Comparison of ENCODE assay signal across 12 cellular contexts in genomic region chr11:93537022-93537421, GRCh38. TPM values are rescaled to one million over a fixed set of nuclear protein-coding genes. Genes with fewer than 3 reads are reported as not detected.
DNase-seq lines count a peak whose midpoint lies in the region; ATAC-seq, FAIRE-seq and TF ChIP-seq lines count a peak whose summit lies in the region.
"Had no signal": no experiment of that assay in that cellular context is flagged by ENCODE, and none has a peak within 500 bp of the region (broad histone marks: within the 10 kb centered on the region; RNA-seq: fewer than 3 reads in every experiment).

No MANE protein-coding gene starts in this region.

- no peak for TF ChIP-seq EP300 in ovary (IDR thresholded peaks at IDR 0.05)

- no TSS peak for BruUV-seq in OCI-LY7 (replicated peaks; lab: Mats Ljungman, UMichigan)

- DNase-seq in OCI-LY7 (ENCODE audit: low spot score) (no peak), Right ventricle myocardium superior (peak; percentile 75), pancreas (peak in 5 of 6 donors; percentile 37 to 62 (median 51)), NCI-H2107 treated with DMSO at 0.1 percent for 48 hours (lab: John Stamatoyannopoulos, UW; ENCODE audit: unreplicated experiment) (no peak), RCC 7860 (ENCODE audit: low spot score) (no peak), ovary (no peak)
- DNase-seq: activated CD4-positive, alpha-beta T cell treated with anti-CD3 and anti-CD28 coated beads, Interleukin-2, amount 10 ng/mL, durations not matched to agents 24 days and 14 days; activated naive CD4-positive, alpha-beta T cell; NCI-H1105 treated with DMSO at 0.1 percent for 48 hours; SW 1271 had no signal

- no peaks in the 10 kb centered on the region for H3K9me3 ChIP-seq in BLaER1
- no peaks in the 10 kb centered on the region for H3K9me3 ChIP-seq in OCI-LY7 (ENCODE audit: low read length)
- H3K9me3 ChIP-seq in pancreas = no peaks in the 10 kb centered on the region
- H3K9me3 ChIP-seq in ovary = no peaks in the 10 kb centered on the region

- H2AFZ ChIP-seq in OCI-LY7 (ENCODE audit: low read length) = no peak overlapping the region

- H3K9me2 ChIP-seq in OCI-LY7 (ENCODE audit: insufficient read depth, low read length) = no peaks in the 10 kb centered on the region

- 7 to 10% methylated on average over 5 of the region's 5 CpGs for WGBS in pancreas, 2 donors
- 56 to 72% (median 70%) methylated on average over 5 of the region's 5 CpGs for WGBS in ovary, 3 donors

- ATAC-seq in Right ventricle myocardium superior (ENCODE audit: poor library complexity) (peak; percentile 89), pancreas (peak; percentile 55 to 71 (median 64)), HG02981 (IDR thresholded peaks at IDR 0.05; ENCODE audit: unreplicated experiment) (no peak)

- H3K4me2 ChIP-seq in BLaER1 (peak overlapping the region; percentile 79), OCI-LY7 (ENCODE audit: low read length) (peak overlapping the region; percentile 49)

- TF ChIP-seq CTCF in OCI-LY7 (conservative IDR thresholded peaks at IDR 0.05; ENCODE audit: low read length) (no peak), pancreas (IDR thresholded peaks at IDR 0.05) (no peak), ovary (IDR thresholded peaks at IDR 0.05) (no peak)

- peaks cover 65% of the 10 kb centered on the region for H3K4me1 ChIP-seq in BLaER1
- H3K4me1 ChIP-seq in OCI-LY7 (ENCODE audit: insufficient read depth, low read length, poor library complexity, severe bottlenecking) = peaks cover 31% of the 10 kb centered on the region
- H3K4me1 ChIP-seq in pancreas = peaks cover 15 to 38% (median 19%) of the 10 kb centered on the region in 3 donors
- no peaks in the 10 kb centered on the region for H3K4me1 ChIP-seq in ovary (ENCODE audit: insufficient read depth)

- peaks cover 22% of the 10 kb centered on the region; the same call in 1 of the 2 replicates for H3K79me2 ChIP-seq in OCI-LY7 (ENCODE audit: insufficient read depth, low read depth, low read length)

- POLR2A ChIA-PET in OCI-LY7 (lab: Charles Lee) = interaction anchor here (0.6 to 2.7 kb wide), 8 partner anchors 11 to 240 kb away, joined by 3 to 11 read pairs (median 6); no protein-coding TSS in a partner anchor

- H3K27ac ChIP-seq in BLaER1 (no peak overlapping the region), OCI-LY7 (ENCODE audit: low read depth, low read length, poor library complexity, severe bottlenecking) (no peak overlapping the region), pancreas (peak overlapping the region; percentile 23 to 71 (median 45)), ovary (no peak overlapping the region)

- H3K9ac ChIP-seq in BLaER1 = no peak overlapping the region

- TF ChIP-seq POLR2A in ovary (IDR thresholded peaks at IDR 0.05) = no peak

- FAIRE-seq in pancreas (lab: Jason Lieb, UNC) (no peak), RCC 7860 (lab: Jason Lieb, UNC) (no peak)

- CTCF ChIA-PET in OCI-LY7 (lab: Charles Lee; ENCODE audit: unreplicated experiment) = no interaction called here

- H3K36me3 ChIP-seq in BLaER1 (no peaks in the 10 kb centered on the region), OCI-LY7 (ENCODE audit: insufficient read depth, low read length) (peaks cover 7% of the 10 kb centered on the region), pancreas (no peaks in the 10 kb centered on the region), ovary (no peaks in the 10 kb centered on the region)

- intact Hi-C loops in OCI-LY7 (cut with micrococcal nuclease; ENCODE audit: unreplicated experiment) (no loop called here), Right ventricle myocardium superior (cut with DNase I) (no loop called here), pancreas (cut with DNase I) (no loop called here), ovary (cut with DNase I) (no loop called here)

- no peak overlapping the region for H3K4me3 ChIP-seq in BLaER1
- H3K4me3 ChIP-seq in OCI-LY7 (ENCODE audit: low read depth, low read length, poor library complexity, severe bottlenecking) = no peak overlapping the region
- H3K4me3 ChIP-seq in pancreas = no peak overlapping the region
- H3K4me3 ChIP-seq in ovary = no peak overlapping the region

- H4K20me1 ChIP-seq in BLaER1 = peaks cover 72% of the 10 kb centered on the region
- no peaks in the 10 kb centered on the region for H4K20me1 ChIP-seq in OCI-LY7 (ENCODE audit: insufficient read depth, low read length)

- H3K27me3 ChIP-seq in BLaER1 (no peaks in the 10 kb centered on the region), pancreas (no peaks in the 10 kb centered on the region), ovary (no peaks in the 10 kb centered on the region)

RNA-seq across cellular contexts. Expression of gene SMCO4, which starts 6.2 kb away (rescaled TPM):
- total RNA-seq in OCI-LY7 (2014; rRNA removed; shearing (Covaris generic)) = 36.1 and 44.7 TPM in 2 replicates
- 44.1 and 52.4 TPM in 2 replicates for total RNA-seq in OCI-LY7 (2022)
- 43.4 TPM for total RNA-seq in Right ventricle myocardium superior
- total RNA-seq in pancreas = 10 to 100 TPM; 16.0 to 31.8 (median 19.6) TPM
- 10 to 100 TPM; 15.6 to 41.8 TPM for polyA plus RNA-seq in pancreas
- 10 to 100 TPM; 10.8 to 26.5 (median 20.2) TPM for total RNA-seq in ovary
- polyA plus RNA-seq in ovary = 10 to 100 TPM; 12.6 to 52.7 TPM

Comparison
In these comparisons a context has a peak if more than half of its experiments do, and no peak if none do; other contexts are left out.
1. H3K27ac ChIP-seq: peak in pancreas (4 of 4); none in BLaER1 (single experiment), OCI-LY7 (single experiment) and ovary (0 of 2).
2. DNase-seq: peak in Right ventricle myocardium superior (single experiment) and pancreas (5 of 6); none in OCI-LY7 (single experiment), NCI-H2107 treated with DMSO at 0.1 percent for 48 hours (single experiment), RCC 7860 (single experiment) and ovary (0 of 5).